Comparison of ENCODE assay signal across 30 cellular contexts in genomic region chr2:233803292-233803911, GRCh38. TPM values are rescaled to one million over a fixed set of nuclear protein-coding genes. Genes with fewer than 3 reads are reported as not detected.
A peak's percentile ranks its signal among the peaks of the same experiment; 100 is the strongest.
DNase-seq lines count a peak whose midpoint lies in the region; ATAC-seq, FAIRE-seq and TF ChIP-seq lines count a peak whose summit lies in the region.
"Had no signal": no experiment of that assay in that cellular context is flagged by ENCODE, and none has a peak within 500 bp of the region (broad histone marks: within the 10 kb centered on the region; RNA-seq: fewer than 3 reads in every experiment).

No MANE protein-coding gene starts in this region.

- no peaks in the 10 kb centered on the region for H3K9me3 Mint-ChIP-seq in activated T-cell treated with anti-CD3 and anti-CD28 coated beads, Interleukin-2, amount 50 U/mL, for 24 hours
- peaks cover 4% of the 10 kb centered on the region for H3K9me3 Mint-ChIP-seq in activated T-cell treated with anti-CD3 and anti-CD28 coated beads, Interleukin-2, amount 50 U/mL, for 4 hours

- no peak overlapping the region for H3K27ac Mint-ChIP-seq in activated T-cell treated with anti-CD3 and anti-CD28 coated beads, Interleukin-2, amount 50 U/mL, for 24 hours
- H3K27ac Mint-ChIP-seq: CD4-positive, CD25-positive, alpha-beta regulatory T cell had no signal

- no peak for FAIRE-seq in urothelium cell line (lab: Jason Lieb, UNC)
- FAIRE-seq: A204.1, GM12892, H1, K562, RCC 7860 had no signal

- DNase-seq in activated T-cell treated with anti-CD3 and anti-CD28 coated beads, Interleukin-2, amount 50 U/mL, for 24 hours, result peak; percentile 9
- DNase-seq in activated T-cell treated with anti-CD3 and anti-CD28 coated beads, Interleukin-2, amount 50 U/mL, for 4 hours, result no peak
- DNase-seq in activated CD8-positive, alpha-beta memory T cell treated with anti-CD3 and anti-CD28 coated beads, Interleukin-2, amount 50 U/mL, for 48 hours, result peak; percentile 23
- DNase-seq in lung (ENCODE audit: low spot score) (peak; percentile 25), testis (peak; percentile 9), urothelium cell line (ENCODE audit: low spot score) (no peak)
- DNase-seq: CD4-positive, CD25-positive, alpha-beta regulatory T cell; DMS153; DND-41; HCEC 1CT; Kasumi-1; MV-4-11; NCI-H1105; NCI-H1436 treated with DMSO at 0.1 percent for 48 hours; NCI-H187 treated with DMSO at 0.1 percent for 48 hours; NCI-H2107; NCI-H446; NCI-H524 treated with DMSO at 0.1 percent for 48 hours; NCI-H774; SIG-M5 had no signal

- H3K4me3 Mint-ChIP-seq in activated T-cell treated with anti-CD3 and anti-CD28 coated beads, Interleukin-2, amount 50 U/mL, for 24 hours, result no peak overlapping the region
- no peak overlapping the region for H3K4me3 Mint-ChIP-seq in activated T-cell treated with anti-CD3 and anti-CD28 coated beads, Interleukin-2, amount 50 U/mL, for 4 hours
- H3K4me3 Mint-ChIP-seq: CD4-positive, CD25-positive, alpha-beta regulatory T cell had no signal

- H3K27ac ChIP-seq in lung (ENCODE audit: low read depth in 1 of 2, low read length in 1 of 2) (no peak overlapping the region), testis (no peak overlapping the region)
- H3K27ac ChIP-seq: BLaER1 had no signal

- H3K27me3 ChIP-seq in lung (ENCODE audit: control insufficient read depth, insufficient read depth) (no peaks in the 10 kb centered on the region), testis (no peaks in the 10 kb centered on the region)
- H3K27me3 ChIP-seq: BLaER1 had no signal

- H3K4me1 Mint-ChIP-seq in activated T-cell treated with anti-CD3 and anti-CD28 coated beads, Interleukin-2, amount 50 U/mL, for 24 hours (ENCODE audit: low read depth), result peaks cover 2% of the 10 kb centered on the region
- no peaks in the 10 kb centered on the region for H3K4me1 Mint-ChIP-seq in activated T-cell treated with anti-CD3 and anti-CD28 coated beads, Interleukin-2, amount 50 U/mL, for 4 hours (ENCODE audit: low read depth)
- H3K4me1 Mint-ChIP-seq: CD4-positive, CD25-positive, alpha-beta regulatory T cell had no signal

- H3K4me3 ChIP-seq in lung (no peak overlapping the region), testis (no peak overlapping the region)
- H3K4me3 ChIP-seq: BLaER1, K562 had no signal

- intact Hi-C loops in testis (cut with DNase I; ENCODE audit: low total_unique reads), result no loop called here

- TF ChIP-seq CTCF in lung (IDR thresholded peaks at IDR 0.05; ENCODE audit: control extremely low read depth, extremely low read depth) (no peak), testis (IDR thresholded peaks at IDR 0.05) (no peak)

- WGBS in lung, 2 donors, result 67 to 81% methylated on average over 2 of the region's 2 CpGs
- WGBS in testis, 2 donors, result 81 to 89% methylated on average over 1 to 2 of the region's 2 CpGs

- H3K4me1 ChIP-seq in lung (ENCODE audit: control insufficient read depth in 2 of 2, insufficient read depth in 2 of 2, low read length in 2 of 2) (no peaks in the 10 kb centered on the region), testis (no peaks in the 10 kb centered on the region)

- TF ChIP-seq POLR2A in testis (IDR thresholded peaks at IDR 0.05), result no peak

- H3K9me3 ChIP-seq in lung (ENCODE audit: control insufficient read depth in 2 of 2, insufficient read depth in 1 of 2, low read length in 1 of 2), result no peaks in the 10 kb centered on the region
- H3K9me3 ChIP-seq in testis, result no peaks in the 10 kb centered on the region
- H3K9me3 ChIP-seq: BLaER1 had no signal

- H3K36me3 ChIP-seq in lung (ENCODE audit: control insufficient read depth in 2 of 2, insufficient read depth in 2 of 2, low read length in 2 of 2), result no peaks in the 10 kb centered on the region
- H3K36me3 ChIP-seq in testis (ENCODE audit: low read depth, missing control alignments), result no peaks in the 10 kb centered on the region
- H3K36me3 ChIP-seq: BLaER1 had no signal

- no peak for ATAC-seq in activated T-cell treated with anti-CD3 and anti-CD28 coated beads, Interleukin-2, amount 50 U/mL, for 4 hours
- ATAC-seq in lung (ENCODE audit: insufficient read depth, low FRiP score) (no peak), HG03139 (IDR thresholded peaks at IDR 0.05; ENCODE audit: unreplicated experiment) (no peak)
- ATAC-seq: K562 had no signal

- H3K27me3 Mint-ChIP-seq in activated T-cell treated with anti-CD3 and anti-CD28 coated beads, Interleukin-2, amount 50 U/mL, for 24 hours, result peaks cover 20% of the 10 kb centered on the region
- H3K27me3 Mint-ChIP-seq in activated T-cell treated with anti-CD3 and anti-CD28 coated beads, Interleukin-2, amount 50 U/mL, for 4 hours (ENCODE audit: low read depth), result peaks cover 10% of the 10 kb centered on the region

- no peaks in the 10 kb centered on the region for H3K36me3 Mint-ChIP-seq in activated T-cell treated with anti-CD3 and anti-CD28 coated beads, Interleukin-2, amount 50 U/mL, for 24 hours (ENCODE audit: low read depth)
- H3K36me3 Mint-ChIP-seq in activated T-cell treated with anti-CD3 and anti-CD28 coated beads, Interleukin-2, amount 50 U/mL, for 4 hours (ENCODE audit: insufficient read depth), result no peaks in the 10 kb centered on the region
- H3K36me3 Mint-ChIP-seq: CD4-positive, CD25-positive, alpha-beta regulatory T cell had no signal

RNA-seq across cellular contexts. Expression of gene MROH2A, which starts 25.3 kb away (rescaled TPM):
- not detected for total RNA-seq in activated T-cell treated with anti-CD3 and anti-CD28 coated beads, Interleukin-2, amount 50 U/mL, for 4 hours
- total RNA-seq in lung (under 1 TPM in 1 of 2 donors, not detected in 1; 0.80 TPM), testis (10 to 100 TPM in 1 of 2 donors, 1 to 10 TPM in 1; 5.3 to 10.7 TPM)
- polyA plus RNA-seq in lung (not detected), testis (ENCODE audit: insufficient read depth, low read depth, low replicate concordance) (5.1 TPM)
- total RNA-seq: CD4-positive, CD25-positive, alpha-beta regulatory T cell; H1; HT1080; K562; M059J had no signal
- polyA plus RNA-seq: AG04450; CD4-positive, CD25-positive, alpha-beta regulatory T cell; H1 had no signal

RNA-seq across cellular contexts. Expression of gene UGT1A1, which starts 43.3 kb away (rescaled TPM):
- not detected for total RNA-seq in activated T-cell treated with anti-CD3 and anti-CD28 coated beads, Interleukin-2, amount 50 U/mL, for 4 hours
- total RNA-seq in lung, result under 1 TPM in 1 of 2 donors, not detected in 1; 0.49 TPM
- polyA plus RNA-seq in lung, result under 1 TPM; 0.01 to 0.04 TPM
- total RNA-seq in testis, result under 1 TPM; 0.24 to 0.31 TPM
- 0.34 TPM for polyA plus RNA-seq in testis (ENCODE audit: insufficient read depth, low read depth, low replicate concordance)
- total RNA-seq: CD4-positive, CD25-positive, alpha-beta regulatory T cell; H1; HT1080; K562; M059J had no signal
- polyA plus RNA-seq: AG04450; CD4-positive, CD25-positive, alpha-beta regulatory T cell; H1; K562 had no signal

RNA-seq across cellular contexts. Expression of gene HJURP, which starts 50.9 kb away (rescaled TPM):
- total RNA-seq in activated T-cell treated with anti-CD3 and anti-CD28 coated beads, Interleukin-2, amount 50 U/mL, for 4 hours, result 1 to 10 TPM; 4.3 to 6.2 (median 5.8) TPM
- total RNA-seq in lung (1 to 10 TPM; 2.0 to 4.1 TPM), testis (10 to 100 TPM; 10.2 to 13.9 TPM)
- polyA plus RNA-seq in lung (1 to 10 TPM in 1 of 2 donors, under 1 TPM in 1; 0.84 to 1.9 TPM), testis (ENCODE audit: insufficient read depth, low read depth, low replicate concordance) (30.2 TPM)

Comparison
In these comparisons a context has a peak if more than half of its experiments do, and no peak if none do; other contexts are left out.
1. DNase-seq: peak in activated T-cell treated with anti-CD3 and anti-CD28 coated beads, Interleukin-2, amount 50 U/mL, for 24 hours (single experiment), activated CD8-positive, alpha-beta memory T cell treated with anti-CD3 and anti-CD28 coated beads, Interleukin-2, amount 50 U/mL, for 48 hours (single experiment), lung (single experiment) and testis (single experiment); none in activated T-cell treated with anti-CD3 and anti-CD28 coated beads, Interleukin-2, amount 50 U/mL, for 4 hours (single experiment) and urothelium cell line (single experiment).